ENCODE assay signal across 8 cellular contexts in the genomic region with DNA sequence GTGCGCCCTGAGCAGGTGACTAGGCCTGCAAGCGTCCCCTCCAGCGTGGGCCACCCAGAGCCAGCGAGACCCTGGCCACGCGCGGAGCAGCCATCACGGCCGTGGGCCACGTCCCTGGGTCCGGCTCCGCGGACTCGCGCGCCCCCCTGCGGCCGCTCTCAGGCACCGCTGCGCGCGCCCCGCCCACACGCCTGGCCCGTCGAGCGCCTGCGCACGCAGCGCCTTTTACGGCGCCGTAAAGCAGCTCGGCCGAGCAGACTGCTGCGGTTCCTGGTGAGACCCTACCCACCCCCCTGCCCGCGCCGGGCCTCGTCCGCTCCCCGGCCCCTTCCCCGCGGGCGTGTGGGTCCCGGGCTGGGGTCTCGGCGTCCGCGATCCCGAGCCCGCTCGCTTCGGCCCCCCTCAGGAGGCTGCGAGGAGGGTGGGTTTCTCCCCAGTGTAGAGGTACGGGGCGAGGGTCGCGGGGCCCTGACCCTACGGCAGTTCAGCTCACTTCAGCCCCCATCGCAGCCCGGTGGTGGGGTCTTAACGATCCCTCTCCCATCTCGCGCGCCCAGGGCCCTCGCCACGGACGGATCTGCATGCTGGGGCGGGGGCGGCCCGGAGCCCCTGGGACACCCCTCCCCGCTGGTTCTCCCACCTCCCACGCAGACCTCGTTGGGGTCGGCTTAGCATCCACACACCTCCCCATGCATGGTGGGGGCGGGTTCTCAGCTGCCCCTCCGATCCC. TPM values are rescaled to one million over a fixed set of nuclear protein-coding genes. Genes with fewer than 3 reads are reported as not detected.
DNase-seq lines count a peak whose midpoint lies in the region; TF ChIP-seq lines count a peak whose summit lies in the region.

A gene (plus strand): TSS at position 228 of the 730 bp plus-strand sequence. CDS start 1,421 bp downstream, outside the sequence.

- peaks cover 0 to 16% of the 10 kb centered on the region in 2 donors for H3K4me1 ChIP-seq in right atrium auricular region

- H3K36me3 ChIP-seq in H7 (replicated peaks; ENCODE audit: control insufficient read depth, insufficient read depth, low read length) (peaks cover 5% of the 10 kb centered on the region), right atrium auricular region (peaks cover 11% of the 10 kb centered on the region)

- peak; percentile 91 to 99 for TF ChIP-seq CTCF in right atrium auricular region (IDR thresholded peaks at IDR 0.05)

- H3K27me3 ChIP-seq in H7 (ENCODE audit: control insufficient read depth, insufficient read depth, low read length) = peaks cover 7% of the 10 kb centered on the region; the same call in 1 of the 2 replicates
- H3K27me3 ChIP-seq in right atrium auricular region = no peaks in the 10 kb centered on the region

- no peaks in the 10 kb centered on the region for H3K9me3 ChIP-seq in right atrium auricular region

- H3K4me3 ChIP-seq in H7 (ENCODE audit: insufficient read depth, low read depth, low read length) (peak within 1 kb of the TSS; percentile 92), right atrium auricular region (peak within 1 kb of the TSS; percentile 99)

- DNase-seq in DMS79 treated with DMSO at 0.1 percent for 48 hours (lab: John Stamatoyannopoulos, UW) = peak; percentile 65
- DNase-seq in H7 = peak; percentile 98
- DNase-seq in NCI-H1417 (lab: John Stamatoyannopoulos, UW) = peak; percentile 79 to 89 (median 88)
- DNase-seq in T-helper 22 cell (ENCODE audit: low read depth) = peak; percentile 71
- peak in 57 of 58 donors; percentile 25 to 91 (median 77) for DNase-seq in anterior cingulate cortex (lab: John Stamatoyannopoulos, UW)
- DNase-seq in right atrium auricular region (ENCODE audit: low spot score) = peak; percentile 78
- DNase-seq in pulmonary artery endothelial cell (ENCODE audit: low read depth, low spot score) = peak; percentile 36
- peak; percentile 82 for DNase-seq in ureter (ENCODE audit: low spot score)

- H3K27ac ChIP-seq in right atrium auricular region = peak within 1 kb of the TSS; percentile 81 to 89

RNA-seq across cellular contexts. Expression of the gene that starts here (rescaled TPM):
- total RNA-seq in H7 (2014; rRNA removed; shearing (Covaris generic)) = 92.2 and 137 TPM in 2 replicates
- total RNA-seq in right atrium auricular region (10 to 100 TPM; 55.0 to 58.3 TPM), pulmonary artery endothelial cell (121 and 191 TPM in 2 replicates), ureter (80.8 TPM)

Comparison
In these comparisons a context has a peak if more than half of its experiments do, and no peak if none do; other contexts are left out.
1. Peak in every context shown above with its lines: DNase-seq, H3K4me3 ChIP-seq and H3K27ac ChIP-seq.
2. DNase-seq: peak in every context shown above with its lines; median percentile 98 in H7; 88 in NCI-H1417; 82 in ureter; 78 in right atrium auricular region; 77 in anterior cingulate cortex; 71 in T-helper 22 cell; 65 in DMS79 treated with DMSO at 0.1 percent for 48 hours; 36 in pulmonary artery endothelial cell.